ENCODE assay signal across 13 cellular contexts in the genomic region with DNA sequence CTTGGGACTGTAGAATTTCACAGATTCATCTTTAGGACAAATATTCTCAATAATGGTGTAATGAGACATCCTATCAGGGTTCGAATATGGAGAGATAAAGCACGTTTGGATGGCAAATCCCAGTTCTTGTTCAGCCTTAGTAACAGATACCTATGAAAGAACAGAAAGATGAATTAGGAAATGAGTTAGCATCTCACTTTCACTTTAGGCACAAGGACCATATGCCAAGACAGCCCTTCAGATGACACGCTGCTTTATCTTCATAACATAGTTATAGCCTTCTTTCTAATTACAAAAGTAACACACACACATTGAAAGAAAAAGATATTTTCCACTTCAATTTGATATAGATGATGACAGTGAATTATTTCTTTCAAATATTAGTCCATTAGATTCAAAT.
A peak's percentile ranks its signal among the peaks of the same experiment; 100 is the strongest.
DNase-seq lines count a peak whose midpoint lies in the region; ATAC-seq and TF ChIP-seq lines count a peak whose summit lies in the region.
"Had no signal": no experiment of that assay in that cellular context is flagged by ENCODE, and none has a peak within 500 bp of the region (broad histone marks: within the 10 kb centered on the region; RNA-seq: fewer than 3 reads in every experiment).

No MANE protein-coding gene starts in this region.

- peak overlapping the region; percentile 92 for H3K27ac Mint-ChIP-seq in activated T-cell treated with anti-CD3 and anti-CD28 coated beads, Interleukin-2, amount 50 U/mL, for 24 hours

- H3K4me3 Mint-ChIP-seq in activated T-cell treated with anti-CD3 and anti-CD28 coated beads, Interleukin-2, amount 50 U/mL, for 24 hours, result peak overlapping the region; percentile 50
- H3K4me3 Mint-ChIP-seq: neural progenitor cell had no signal

- no peak for TF ChIP-seq POLR2A in suprapubic skin (IDR thresholded peaks at IDR 0.05)

- DNase-seq in activated T-cell treated with anti-CD3 and anti-CD28 coated beads, Interleukin-2, amount 50 U/mL, for 24 hours, result no peak
- no peak for DNase-seq in activated T-cell treated with anti-CD3 and anti-CD28 coated beads, Interleukin-2, amount 50 U/mL, for 48 hours
- DNase-seq in OCI-M1 (lab: John Stamatoyannopoulos, UW) (peak; percentile 25), left lung (no peak), suprapubic skin (ENCODE audit: low spot score in 2 of 2) (no peak), hepatic stellate cell (ENCODE audit: low spot score) (no peak)
- DNase-seq: central memory CD4-positive, alpha-beta T cell; DMS79; stimulated activated CD4-positive, alpha-beta T cell treated with anti-CD3 and anti-CD28 coated beads, Interleukin-4, amount 100 ng/mL, for 1 hour had no signal

- ATAC-seq in left lung, result no peak
- ATAC-seq in GM21717 (IDR thresholded peaks at IDR 0.05; ENCODE audit: unreplicated experiment), result no peak
- ATAC-seq in GM21528 (IDR thresholded peaks at IDR 0.05; ENCODE audit: low FRiP score, unreplicated experiment), result no peak
- ATAC-seq: Panc1 had no signal

- TF ChIP-seq CTCF in left lung (IDR thresholded peaks at IDR 0.05) (no peak), suprapubic skin (IDR thresholded peaks at IDR 0.05) (no peak)

- H3K4me1 ChIP-seq in left lung (peaks cover 0 to 13% of the 10 kb centered on the region in 2 donors), suprapubic skin (peaks cover 23% of the 10 kb centered on the region)

- H3K36me3 Mint-ChIP-seq in activated T-cell treated with anti-CD3 and anti-CD28 coated beads, Interleukin-2, amount 50 U/mL, for 24 hours (ENCODE audit: low read depth), result peaks cover 85% of the 10 kb centered on the region

- H3K4me3 ChIP-seq in left lung, result no peak overlapping the region
- H3K4me3 ChIP-seq in suprapubic skin, result no peak overlapping the region
- H3K4me3 ChIP-seq: neural progenitor cell had no signal

- H3K27me3 Mint-ChIP-seq in activated T-cell treated with anti-CD3 and anti-CD28 coated beads, Interleukin-2, amount 50 U/mL, for 24 hours, result no peaks in the 10 kb centered on the region

- no peaks in the 10 kb centered on the region for H3K9me3 Mint-ChIP-seq in activated T-cell treated with anti-CD3 and anti-CD28 coated beads, Interleukin-2, amount 50 U/mL, for 24 hours
- H3K9me3 Mint-ChIP-seq: neural progenitor cell had no signal

- H3K4me1 Mint-ChIP-seq in activated T-cell treated with anti-CD3 and anti-CD28 coated beads, Interleukin-2, amount 50 U/mL, for 24 hours (ENCODE audit: low read depth), result peaks cover 41% of the 10 kb centered on the region

- H3K9me3 ChIP-seq in left lung (no peaks in the 10 kb centered on the region), suprapubic skin (no peaks in the 10 kb centered on the region)

- 71% methylated on average over 3 of the region's 3 CpGs for WGBS in suprapubic skin

- peaks cover 0 to 15% of the 10 kb centered on the region in 2 donors for H3K36me3 ChIP-seq in left lung
- peaks cover 69% of the 10 kb centered on the region for H3K36me3 ChIP-seq in suprapubic skin
- H3K36me3 ChIP-seq: neural progenitor cell had no signal

- H3K27me3 ChIP-seq in left lung (no peaks in the 10 kb centered on the region), suprapubic skin (no peaks in the 10 kb centered on the region)
- H3K27me3 ChIP-seq: neural progenitor cell had no signal

- TF ChIP-seq EP300 in suprapubic skin (IDR thresholded peaks at IDR 0.05), result no peak

- intact Hi-C loops in left lung (cut with DNase I), result no loop called here

- H3K27ac ChIP-seq in left lung (peak overlapping the region; percentile 23 to 62), suprapubic skin (peak overlapping the region; percentile 78)
- H3K27ac ChIP-seq: neural progenitor cell had no signal
